In genomic region chr2:172053486-172053885, GRCh38 we compare ENCODE assay signal across 27 cellular contexts. TPM values are rescaled to one million over a fixed set of nuclear protein-coding genes. Genes with fewer than 3 reads are reported as not detected.
"Had no signal": no experiment of that assay in that cellular context is flagged by ENCODE, and none has a peak within 500 bp of the region (broad histone marks: within the 10 kb centered on the region; RNA-seq: fewer than 3 reads in every experiment).

No MANE protein-coding gene starts in this region.

- H3K4me3 ChIP-seq: ascending aorta, body of pancreas, coronary artery, MG63 had no signal

- H3K4me1 ChIP-seq: ascending aorta had no signal

- H3K36me3 ChIP-seq: ascending aorta, MG63 had no signal

- H3K9me3 ChIP-seq: ascending aorta, body of pancreas, MG63 had no signal

- DNase-seq: activated B cell treated with CpG ODN at 0.5 μM for 24 hours; activated CD4-positive, alpha-beta T cell treated with anti-CD3 and anti-CD28 coated beads for 1 hour; activated CD4-positive, alpha-beta T cell treated with anti-CD3 and anti-CD28 coated beads, Interleukin-2, amount 10 ng/mL, durations not matched to agents 24 days and 14 days; activated CD4-positive, alpha-beta T cell treated with anti-CD3 and anti-CD28 coated beads, Interleukin-2, amount 50 U/mL, for 48 hours; activated CD8-positive, alpha-beta memory T cell treated with anti-CD3 and anti-CD28 coated beads, Interleukin-2, amount 10 ng/mL, durations not matched to agents 7 days and 5 days; activated effector memory CD4-positive, alpha-beta T cell treated with anti-CD3 and anti-CD28 coated beads, Interleukin-2, amount 50 U/mL, for 16 hours; activated naive CD4-positive, alpha-beta T cell treated with Interleukin-2 at 50 U/mL for 16 hours; activated naive CD8-positive, alpha-beta T cell treated with anti-CD3 and anti-CD28 coated beads, Interleukin-2, amount 50 U/mL, for 24 hours; activated T-cell treated with anti-CD3 and anti-CD28 coated beads, Interleukin-2, amount 50 U/mL, for 4 hours; amniotic stem cell; body of pancreas; central memory CD4-positive, alpha-beta T cell; MG63; MV-4-11; NCI-H1092 treated with DMSO at 0.1 percent for 48 hours; NCI-H2029; NCI-H226; NCI-H524 treated with DMSO at 0.1 percent for 48 hours; NCI-H82; SIG-M5; T-helper 17 cell; T-helper 9 cell had no signal

- ATAC-seq: activated CD8-positive, alpha-beta memory T cell treated with anti-CD3 and anti-CD28 coated beads, Interleukin-2, amount 10 ng/mL, durations not matched to agents 7 days and 5 days; activated naive CD4-positive, alpha-beta T cell treated with anti-CD3 and anti-CD28 coated beads, Interleukin-2, amount 50 U/mL, for 72 hours; activated naive CD8-positive, alpha-beta T cell treated with anti-CD3 and anti-CD28 coated beads, Interleukin-2, amount 50 U/mL, for 24 hours; activated T-cell treated with anti-CD3 and anti-CD28 coated beads, Interleukin-2, amount 50 U/mL, for 4 hours; body of pancreas; T-helper 17 cell had no signal

- H3K27ac ChIP-seq: ascending aorta, body of pancreas, coronary artery had no signal

- H3K9me3 Mint-ChIP-seq: activated B cell treated with CpG ODN at 0.5 μM for 24 hours; activated CD4-positive, alpha-beta T cell treated with anti-CD3 and anti-CD28 coated beads, Interleukin-2, amount 10 ng/mL, durations not matched to agents 24 days and 14 days; activated naive CD4-positive, alpha-beta T cell treated with anti-CD3 and anti-CD28 coated beads, Interleukin-2, amount 50 U/mL, for 72 hours; activated naive CD8-positive, alpha-beta T cell treated with anti-CD3 and anti-CD28 coated beads, Interleukin-2, amount 50 U/mL, for 24 hours; activated T-cell treated with anti-CD3 and anti-CD28 coated beads, Interleukin-2, amount 50 U/mL, for 4 hours had no signal

- H3K27ac Mint-ChIP-seq: activated B cell treated with CpG ODN at 0.5 μM for 24 hours; activated CD4-positive, alpha-beta T cell treated with anti-CD3 and anti-CD28 coated beads, Interleukin-2, amount 10 ng/mL, durations not matched to agents 24 days and 14 days; activated CD8-positive, alpha-beta memory T cell treated with anti-CD3 and anti-CD28 coated beads, Interleukin-2, amount 10 ng/mL, durations not matched to agents 7 days and 5 days; activated naive CD4-positive, alpha-beta T cell treated with anti-CD3 and anti-CD28 coated beads, Interleukin-2, amount 50 U/mL, for 72 hours; activated naive CD8-positive, alpha-beta T cell treated with anti-CD3 and anti-CD28 coated beads, Interleukin-2, amount 50 U/mL, for 24 hours; T-helper 17 cell had no signal

- H3K4me1 Mint-ChIP-seq: activated B cell treated with CpG ODN at 0.5 μM for 24 hours; activated CD8-positive, alpha-beta memory T cell treated with anti-CD3 and anti-CD28 coated beads, Interleukin-2, amount 10 ng/mL, durations not matched to agents 7 days and 5 days; activated naive CD8-positive, alpha-beta T cell treated with anti-CD3 and anti-CD28 coated beads, Interleukin-2, amount 50 U/mL, for 24 hours had no signal

- H3K36me3 Mint-ChIP-seq: activated CD8-positive, alpha-beta memory T cell treated with anti-CD3 and anti-CD28 coated beads, Interleukin-2, amount 10 ng/mL, durations not matched to agents 7 days and 5 days; activated naive CD4-positive, alpha-beta T cell treated with anti-CD3 and anti-CD28 coated beads, Interleukin-2, amount 50 U/mL, for 72 hours had no signal

- H3K27me3 Mint-ChIP-seq: activated B cell treated with CpG ODN at 0.5 μM for 24 hours; activated CD8-positive, alpha-beta memory T cell treated with anti-CD3 and anti-CD28 coated beads, Interleukin-2, amount 10 ng/mL, durations not matched to agents 7 days and 5 days; activated naive CD8-positive, alpha-beta T cell treated with anti-CD3 and anti-CD28 coated beads, Interleukin-2, amount 50 U/mL, for 24 hours; T-helper 17 cell had no signal

- H3K4me3 Mint-ChIP-seq: activated B cell treated with CpG ODN at 0.5 μM for 24 hours; activated CD4-positive, alpha-beta T cell treated with anti-CD3 and anti-CD28 coated beads, Interleukin-2, amount 10 ng/mL, durations not matched to agents 24 days and 14 days; activated CD8-positive, alpha-beta memory T cell treated with anti-CD3 and anti-CD28 coated beads, Interleukin-2, amount 10 ng/mL, durations not matched to agents 7 days and 5 days; activated naive CD8-positive, alpha-beta T cell treated with anti-CD3 and anti-CD28 coated beads, Interleukin-2, amount 50 U/mL, for 24 hours; activated T-cell treated with anti-CD3 and anti-CD28 coated beads, Interleukin-2, amount 50 U/mL, for 4 hours; T-helper 17 cell had no signal

RNA-seq across cellular contexts. Expression of gene DLX1, which starts 31.8 kb away (rescaled TPM):
- total RNA-seq: activated B cell treated with CpG ODN at 0.5 μM for 24 hours; activated CD4-positive, alpha-beta T cell treated with anti-CD3 and anti-CD28 coated beads, Interleukin-2, amount 10 ng/mL, durations not matched to agents 24 days and 14 days; activated CD8-positive, alpha-beta memory T cell treated with anti-CD3 and anti-CD28 coated beads, Interleukin-2, amount 10 ng/mL, durations not matched to agents 7 days and 5 days; activated naive CD4-positive, alpha-beta T cell treated with anti-CD3 and anti-CD28 coated beads, Interleukin-2, amount 50 U/mL, for 72 hours; activated T-cell treated with anti-CD3 and anti-CD28 coated beads, Interleukin-2, amount 50 U/mL, for 4 hours; ascending aorta; body of pancreas; bronchial epithelial cell; OCI-LY7; T-helper 17 cell had no signal

RNA-seq across cellular contexts. Expression of gene DLX2, which starts 49.2 kb away (rescaled TPM):
- total RNA-seq: activated naive CD4-positive, alpha-beta T cell treated with anti-CD3 and anti-CD28 coated beads, Interleukin-2, amount 50 U/mL, for 72 hours; activated T-cell treated with anti-CD3 and anti-CD28 coated beads, Interleukin-2, amount 50 U/mL, for 4 hours; ascending aorta; body of pancreas; bronchial epithelial cell; T-helper 17 cell had no signal

RNA-seq across cellular contexts. Expression of gene METAP1D, which starts 53.7 kb away (rescaled TPM):
- total RNA-seq: ascending aorta had no signal
